ENCODE assay signal across 1 cellular context in the genomic region with DNA sequence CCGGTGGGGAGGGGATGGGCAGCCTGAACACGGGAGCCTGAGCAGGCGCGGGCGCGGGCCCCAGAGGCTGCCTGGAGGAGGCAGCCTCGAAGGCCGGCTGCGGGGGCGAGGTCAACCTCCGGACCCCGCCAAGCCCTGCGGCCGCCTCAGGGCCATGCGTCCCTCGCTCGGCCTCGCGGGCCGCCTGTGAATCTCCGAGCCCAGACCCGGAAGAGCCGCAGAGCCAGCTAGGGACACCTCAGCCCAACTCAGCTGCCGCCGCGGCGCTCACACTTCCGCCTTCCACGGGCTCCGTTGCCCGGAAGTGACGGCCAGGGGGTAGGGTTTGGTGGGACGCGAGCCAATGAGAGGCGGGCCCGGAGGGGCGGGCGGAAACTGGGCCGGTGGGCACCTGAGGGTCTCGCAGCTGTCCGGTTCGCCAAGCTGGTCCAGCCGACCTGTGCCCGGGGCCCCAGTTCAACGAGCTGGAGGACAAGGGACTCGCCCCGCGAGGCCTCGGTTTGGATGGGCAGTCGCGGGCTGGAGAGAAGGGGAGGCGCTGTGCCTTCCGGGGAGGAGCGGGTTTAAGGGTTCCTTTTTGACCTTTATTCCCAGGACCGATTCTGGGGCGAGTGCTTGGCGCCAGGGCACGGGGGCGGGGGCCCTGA.
TF ChIP-seq lines count a peak whose summit lies in the region.

A gene (minus strand): TSS at position 277 of the 647 bp plus-strand sequence. CDS start 386 bp downstream, outside the sequence.

TF ChIP-seq in H1, 55 proteins besides CTCF, POLR2A, EP300 and RAD21 (continued from another document):
- TF ChIP-seq CREB1 (IDR thresholded peaks at IDR 0.05): peak; percentile 76
- peak; percentile 22 for TF ChIP-seq TAF7 (optimal IDR thresholded peaks at IDR 0.05; ENCODE audit: borderline replicate concordance, low read depth, low read length)
- peak; percentile 76 for TF ChIP-seq KDM4A (IDR thresholded peaks at IDR 0.05; ENCODE audit: low read depth, low read length, severe bottlenecking)
- no peak for TF ChIP-seq BCL11A (IDR thresholded peaks at IDR 0.05; ENCODE audit: low read depth in 2 of 2, low read length in 2 of 2)
- TF ChIP-seq GABPA (IDR thresholded peaks at IDR 0.05; ENCODE audit: borderline replicate concordance, insufficient read depth, low read length): peak; percentile 88
- TF ChIP-seq SRF (IDR thresholded peaks at IDR 0.05; ENCODE audit: low read depth, low read length): no peak
- TF ChIP-seq NRF1 (IDR thresholded peaks at IDR 0.05; ENCODE audit: low read depth, low read length): no peak
- 0 out of 2 replicates have a peak, but pooled peaks have one; percentile 36 for TF ChIP-seq BACH1 (IDR thresholded peaks at IDR 0.05; ENCODE audit: low read length)
TF ChIP-seq in H1: peak in this region for 12.
